ENCODE assay signal across 26 cellular contexts in the genomic region with DNA sequence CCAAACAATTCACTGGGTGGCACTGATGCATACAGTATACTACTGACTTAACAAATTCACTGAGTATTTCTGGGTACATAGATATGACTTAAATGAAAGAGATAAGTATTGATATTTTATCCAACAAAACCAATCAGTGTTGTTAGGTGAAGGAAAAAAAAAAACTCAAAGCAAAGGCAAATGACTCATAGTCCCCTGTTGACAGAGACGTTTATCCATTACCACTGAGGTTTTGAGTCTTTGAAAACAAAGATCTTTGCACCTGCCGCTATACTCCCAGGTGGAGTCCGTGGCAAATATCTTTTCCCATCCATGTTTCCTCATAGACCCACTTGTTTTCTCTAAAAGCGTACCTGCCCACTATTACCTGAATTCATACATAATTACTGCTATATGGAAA. TPM values are rescaled to one million over a fixed set of nuclear protein-coding genes. Genes with fewer than 3 reads are reported as not detected.
DNase-seq lines count a peak whose midpoint lies in the region; ATAC-seq, FAIRE-seq and TF ChIP-seq lines count a peak whose summit lies in the region.
"Had no signal": no experiment of that assay in that cellular context is flagged by ENCODE, and none has a peak within 500 bp of the region (broad histone marks: within the 10 kb centered on the region; RNA-seq: fewer than 3 reads in every experiment).

No MANE protein-coding gene starts in this region.

- H3K27ac Mint-ChIP-seq in activated T-cell treated with anti-CD3 and anti-CD28 coated beads, Interleukin-2, amount 50 U/mL, for 24 hours = peak overlapping the region; percentile 60
- H3K27ac Mint-ChIP-seq in T-helper 17 cell = peak overlapping the region; percentile 81
- peak overlapping the region in 3 of 9 donors; percentile 38 to 67 (median 49) for H3K27ac Mint-ChIP-seq in naive thymus-derived CD4-positive, alpha-beta T cell
- H3K27ac Mint-ChIP-seq: endodermal cell; nephron; stimulated activated memory B cell treated with anti-CD40 and anti-IgM and Interleukin-4, amounts not matched to agents 10 μg/mL and 1 μg/mL and 100 μg/mL, for 72 hours had no signal

- H3K27me3 ChIP-seq in naive thymus-derived CD4-positive, alpha-beta T cell (ENCODE audit: control insufficient read depth in 2 of 2, insufficient read depth in 2 of 2, low read length in 2 of 2) = no peaks in the 10 kb centered on the region
- H3K27me3 ChIP-seq in ascending aorta = no peaks in the 10 kb centered on the region
- H3K27me3 ChIP-seq: sigmoid colon had no signal

- DNase-seq in activated T-cell treated with anti-CD3 and anti-CD28 coated beads, Interleukin-2, amount 50 U/mL, for 24 hours = no peak
- DNase-seq in activated T-cell treated with anti-CD3 and anti-CD28 coated beads, Interleukin-2, amount 50 U/mL, for 1 hour = no peak
- no peak for DNase-seq in H54 (ENCODE audit: insufficient read length, low spot score)
- no peak for DNase-seq in T-helper 17 cell
- peak in 1 of 9 donors; percentile 11 for DNase-seq in naive thymus-derived CD4-positive, alpha-beta T cell
- no peak for DNase-seq in ascending aorta (ENCODE audit: low spot score in 2 of 2)
- DNase-seq in cerebellar nuclear complex (lab: John Stamatoyannopoulos, UW) = no peak
- no peak for DNase-seq in NCI-H2196 (lab: John Stamatoyannopoulos, UW; ENCODE audit: unreplicated experiment)
- DNase-seq: activated CD8-positive, alpha-beta T cell treated with anti-CD3 and anti-CD28 coated beads, Interleukin-2, amount 10 ng/mL, durations not matched to agents 7 days and 5 days; anterior cingulate cortex; COR-L47; EL; endodermal cell; glutamatergic neuron; KG1; left cardiac atrium; mesendoderm; NCI-H1048; NCI-H226; sigmoid colon; trophoblast cell had no signal

- no peak for TF ChIP-seq POLR2A in H54 (IDR thresholded peaks at IDR 0.05; ENCODE audit: low read depth, low read length)

- H3K27me3 Mint-ChIP-seq in activated T-cell treated with anti-CD3 and anti-CD28 coated beads, Interleukin-2, amount 50 U/mL, for 24 hours = no peaks in the 10 kb centered on the region
- H3K27me3 Mint-ChIP-seq in T-helper 17 cell = peaks cover 9% of the 10 kb centered on the region
- H3K27me3 Mint-ChIP-seq in naive thymus-derived CD4-positive, alpha-beta T cell = no peaks in the 10 kb centered on the region

- H3K27ac ChIP-seq in naive thymus-derived CD4-positive, alpha-beta T cell (ENCODE audit: low read depth, low read length) = no peak overlapping the region
- H3K27ac ChIP-seq in ascending aorta = no peak overlapping the region
- H3K27ac ChIP-seq: parathyroid adenoma, sigmoid colon had no signal

- peak; percentile 50 for FAIRE-seq in H54 (lab: Jason Lieb, UNC)

- intact Hi-C loops in naive thymus-derived CD4-positive, alpha-beta T cell (cut with micrococcal nuclease) = loop anchor here in 1 of 2 donors (1.0 to 2.0 kb wide), 3 partner anchors 155 to 660 kb away; a partner anchor contains a TSS
- intact Hi-C loops in ascending aorta (cut with DNase I) = no loop called here

- ATAC-seq in T-helper 17 cell = peak; percentile 22
- ATAC-seq in naive thymus-derived CD4-positive, alpha-beta T cell = no peak
- ATAC-seq: activated CD8-positive, alpha-beta T cell treated with anti-CD3 and anti-CD28 coated beads, Interleukin-2, amount 10 ng/mL, durations not matched to agents 7 days and 5 days; left cardiac atrium; stimulated activated memory B cell treated with anti-CD40 and anti-IgM and Interleukin-4, amounts not matched to agents 10 μg/mL and 1 μg/mL and 100 μg/mL, for 72 hours had no signal

- CTCF ChIA-PET in naive thymus-derived CD4-positive, alpha-beta T cell (lab: Charles Lee) = interaction anchor here (1.7 kb wide), 1 partner anchor 379 kb away, joined by 9 read pairs; no protein-coding TSS in a partner anchor

- H3K36me3 ChIP-seq in naive thymus-derived CD4-positive, alpha-beta T cell (ENCODE audit: control insufficient read depth in 2 of 3, insufficient read depth in 3 of 3, low read length in 3 of 3) = no peaks in the 10 kb centered on the region
- no peaks in the 10 kb centered on the region for H3K36me3 ChIP-seq in ascending aorta
- H3K36me3 ChIP-seq: sigmoid colon had no signal

- peaks cover 31% of the 10 kb centered on the region for H3K4me1 Mint-ChIP-seq in activated T-cell treated with anti-CD3 and anti-CD28 coated beads, Interleukin-2, amount 50 U/mL, for 24 hours (ENCODE audit: low read depth)
- peaks cover 23% of the 10 kb centered on the region for H3K4me1 Mint-ChIP-seq in T-helper 17 cell
- H3K4me1 Mint-ChIP-seq in naive thymus-derived CD4-positive, alpha-beta T cell = peaks cover 11 to 30% (median 26%) of the 10 kb centered on the region in 7 donors
- H3K4me1 Mint-ChIP-seq: nephron; stimulated activated memory B cell treated with anti-CD40 and anti-IgM and Interleukin-4, amounts not matched to agents 10 μg/mL and 1 μg/mL and 100 μg/mL, for 72 hours had no signal

- no peaks in the 10 kb centered on the region for H3K9me3 Mint-ChIP-seq in activated T-cell treated with anti-CD3 and anti-CD28 coated beads, Interleukin-2, amount 50 U/mL, for 24 hours
- H3K9me3 Mint-ChIP-seq in naive thymus-derived CD4-positive, alpha-beta T cell = no peaks in the 10 kb centered on the region
- H3K9me3 Mint-ChIP-seq: endodermal cell; nephron; stimulated activated memory B cell treated with anti-CD40 and anti-IgM and Interleukin-4, amounts not matched to agents 10 μg/mL and 1 μg/mL and 100 μg/mL, for 72 hours had no signal

- no peaks in the 10 kb centered on the region for H3K36me3 Mint-ChIP-seq in activated T-cell treated with anti-CD3 and anti-CD28 coated beads, Interleukin-2, amount 50 U/mL, for 24 hours (ENCODE audit: low read depth)
- no peaks in the 10 kb centered on the region for H3K36me3 Mint-ChIP-seq in T-helper 17 cell (ENCODE audit: low read depth)
- H3K36me3 Mint-ChIP-seq in naive thymus-derived CD4-positive, alpha-beta T cell = no peaks in the 10 kb centered on the region
- H3K36me3 Mint-ChIP-seq: stimulated activated memory B cell treated with anti-CD40 and anti-IgM and Interleukin-4, amounts not matched to agents 10 μg/mL and 1 μg/mL and 100 μg/mL, for 72 hours had no signal

- no peak for TF ChIP-seq CTCF in ascending aorta (IDR thresholded peaks at IDR 0.05)

- no peak overlapping the region for H3K4me3 ChIP-seq in naive thymus-derived CD4-positive, alpha-beta T cell (ENCODE audit: low read length)
- no peak overlapping the region for H3K4me3 ChIP-seq in ascending aorta
- H3K4me3 ChIP-seq: sigmoid colon had no signal

- no peaks in the 10 kb centered on the region for H3K4me1 ChIP-seq in naive thymus-derived CD4-positive, alpha-beta T cell (ENCODE audit: control insufficient read depth in 2 of 2, insufficient read depth in 2 of 2, low read length in 2 of 2)
- H3K4me1 ChIP-seq in ascending aorta = no peaks in the 10 kb centered on the region
- H3K4me1 ChIP-seq: parathyroid adenoma, sigmoid colon had no signal

- H3K4me3 Mint-ChIP-seq in activated T-cell treated with anti-CD3 and anti-CD28 coated beads, Interleukin-2, amount 50 U/mL, for 24 hours = peak overlapping the region; percentile 37
- peak overlapping the region; percentile 71 for H3K4me3 Mint-ChIP-seq in T-helper 17 cell
- H3K4me3 Mint-ChIP-seq in naive thymus-derived CD4-positive, alpha-beta T cell = peak overlapping the region in 7 of 10 donors; percentile 3 to 81 (median 56)
- H3K4me3 Mint-ChIP-seq: endodermal cell; nephron; stimulated activated memory B cell treated with anti-CD40 and anti-IgM and Interleukin-4, amounts not matched to agents 10 μg/mL and 1 μg/mL and 100 μg/mL, for 72 hours had no signal

- H3K9me3 ChIP-seq in T-helper 17 cell (ENCODE audit: control insufficient read depth, low read length, poor library complexity, severe bottlenecking) (no peaks in the 10 kb centered on the region), ascending aorta (no peaks in the 10 kb centered on the region)
- no peaks in the 10 kb centered on the region for H3K9me3 ChIP-seq in naive thymus-derived CD4-positive, alpha-beta T cell (ENCODE audit: control insufficient read depth in 2 of 3, low read length in 3 of 3)
- H3K9me3 ChIP-seq: sigmoid colon had no signal

- POLR2A ChIA-PET in naive thymus-derived CD4-positive, alpha-beta T cell (lab: Charles Lee) = no interaction called here

RNA-seq across cellular contexts. Expression of a gene that starts 18.4 kb away (rescaled TPM):
- total RNA-seq in T-helper 17 cell (not detected), ascending aorta (1.2 TPM)
- under 1 TPM in 1 of 5 experiments, not detected in 4; 0.46 TPM for total RNA-seq in naive thymus-derived CD4-positive, alpha-beta T cell
- not detected for polyA plus RNA-seq in naive thymus-derived CD4-positive, alpha-beta T cell
- total RNA-seq: activated CD8-positive, alpha-beta T cell treated with anti-CD3 and anti-CD28 coated beads, Interleukin-2, amount 10 ng/mL, durations not matched to agents 7 days and 5 days; chondrocyte had no signal

RNA-seq across cellular contexts. Expression of a gene that starts 30.4 kb away (rescaled TPM):
- total RNA-seq in T-helper 17 cell (not detected), ascending aorta (not detected)
- total RNA-seq in naive thymus-derived CD4-positive, alpha-beta T cell = not detected
- polyA plus RNA-seq in naive thymus-derived CD4-positive, alpha-beta T cell = not detected
- total RNA-seq: activated CD8-positive, alpha-beta T cell treated with anti-CD3 and anti-CD28 coated beads, Interleukin-2, amount 10 ng/mL, durations not matched to agents 7 days and 5 days; chondrocyte; endodermal cell; fibroblast of lung; left cardiac atrium had no signal
- polyA plus RNA-seq: fibroblast of lung had no signal
